ENCODE assay signal across 1 cellular context in genomic region chr5:100566382-100567141, GRCh38.
TF ChIP-seq lines count a peak whose summit lies in the region.

No MANE protein-coding gene starts in this region.

TF ChIP-seq in GM12878, 131 proteins besides CTCF, POLR2A, EP300 and RAD21 (continued from another document):
- TF ChIP-seq CUX1 (IDR thresholded peaks at IDR 0.05; ENCODE audit: insufficient replicate concordance, low read depth, low read length) (no peak), ESRRA (IDR thresholded peaks at IDR 0.05; ENCODE audit: low read length) (no peak)
